In the genomic region with DNA sequence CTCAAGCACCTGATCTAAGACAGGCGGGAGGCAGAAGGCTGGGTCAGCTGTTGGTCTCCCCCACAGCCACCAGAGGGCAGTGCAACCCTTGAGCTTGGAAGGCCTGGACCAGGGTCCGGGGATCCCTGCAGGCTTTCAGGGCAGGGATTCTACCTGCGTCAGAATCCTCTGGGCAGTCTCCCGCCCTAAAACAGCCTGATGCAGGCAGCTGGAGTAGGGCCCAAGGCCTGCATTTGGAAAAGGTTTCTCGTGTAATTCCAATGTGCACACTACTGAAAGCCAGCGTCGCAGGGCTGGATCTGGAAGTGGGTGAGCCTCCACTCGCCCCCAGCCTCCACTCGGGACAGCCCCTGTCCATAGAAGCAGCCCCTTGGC, we compare ENCODE assay signal across 7 cellular contexts. TPM values are rescaled to one million over a fixed set of nuclear protein-coding genes. Genes with fewer than 3 reads are reported as not detected.
DNase-seq lines count a peak whose midpoint lies in the region; ATAC-seq, FAIRE-seq and TF ChIP-seq lines count a peak whose summit lies in the region.

No MANE protein-coding gene starts in this region.

- peak; percentile 95 for DNase-seq in GM12892 (ENCODE audit: insufficient read length)
- peak; percentile 68 for DNase-seq in KBM-7
- DNase-seq in SHP77 treated with DMSO at 0.1 percent for 48 hours (lab: John Stamatoyannopoulos, UW), result peak; percentile 19
- DNase-seq in activated naive CD4-positive, alpha-beta T cell (lab: John Stamatoyannopoulos, UW), result peak; percentile 12 to 56 (median 36)
- peak; percentile 16 for DNase-seq in glomerular endothelial cell (ENCODE audit: extremely low read depth, low read depth, low spot score)
- peak; percentile 79 for DNase-seq in progenitor cell of endocrine pancreas (ENCODE audit: low spot score, unreplicated experiment)
- DNase-seq in aorta, result peak; percentile 59 to 83

- H3K4me1 ChIP-seq in aorta (ENCODE audit: control insufficient read depth in 1 of 2, insufficient read depth in 2 of 2, low read length in 2 of 2), result no peaks in the 10 kb centered on the region

- H3K36me3 Mint-ChIP-seq in progenitor cell of endocrine pancreas (ENCODE audit: insufficient read depth), result peaks cover 2% of the 10 kb centered on the region

- in situ Hi-C loops in KBM-7 (cut with MboI; ENCODE audit: low pct_unique_long_range_greater_than_20kb, low sequenced_read_pairs), result no loop called here

- no peaks in the 10 kb centered on the region for H3K27me3 ChIP-seq in aorta (ENCODE audit: control insufficient read depth in 1 of 2, insufficient read depth in 2 of 2, low read length in 1 of 2)

- intact Hi-C loops in aorta (cut with DNase I), result loop anchor here (2.0 to 10.0 kb wide), 2 partner anchors 38 to 332 kb away; a partner anchor contains a TSS

- FAIRE-seq in GM12892 (lab: Jason Lieb, UNC), result peak; percentile 91

- H3K9me3 Mint-ChIP-seq in progenitor cell of endocrine pancreas (ENCODE audit: low read depth), result no peaks in the 10 kb centered on the region

- H3K4me3 ChIP-seq in aorta (ENCODE audit: low read length in 2 of 2), result no peak overlapping the region

- no peak overlapping the region for H3K4me3 Mint-ChIP-seq in progenitor cell of endocrine pancreas (ENCODE audit: low read depth)

- peak overlapping the region; percentile 67 for H3K27ac Mint-ChIP-seq in progenitor cell of endocrine pancreas

- no peaks in the 10 kb centered on the region for H3K4me1 Mint-ChIP-seq in progenitor cell of endocrine pancreas (ENCODE audit: low read depth)

- H3K36me3 ChIP-seq in aorta (ENCODE audit: control insufficient read depth in 1 of 2, insufficient read depth in 2 of 2, low read length in 1 of 2), result no peaks in the 10 kb centered on the region

- ATAC-seq in aorta (ENCODE audit: low FRiP score), result no peak

- peak; percentile 84 for TF ChIP-seq CTCF in progenitor cell of endocrine pancreas (IDR thresholded peaks at IDR 0.05; ENCODE audit: unreplicated experiment)

- WGBS in aorta, 2 donors, result 41 to 43% methylated on average over 9 of the region's 9 CpGs

- H3K9me3 ChIP-seq in aorta (ENCODE audit: control insufficient read depth, low read length), result no peaks in the 10 kb centered on the region

- TF ChIP-seq POLR2A in GM12892 (IDR thresholded peaks at IDR 0.05; ENCODE audit: low read depth, low read length), result no peak

- no peak overlapping the region for H3K27ac ChIP-seq in aorta (ENCODE audit: low read depth in 1 of 2, low read length in 2 of 2)

- H3K27me3 Mint-ChIP-seq in progenitor cell of endocrine pancreas, result no peaks in the 10 kb centered on the region

RNA-seq across cellular contexts. Expression of a gene that starts 31.8 kb away (rescaled TPM):
- polyA plus RNA-seq in GM12892 (2012; ENCODE audit: missing spikeins), result 93.1 TPM
- total RNA-seq in glomerular endothelial cell (77.3 and 98.8 TPM in 2 replicates), progenitor cell of endocrine pancreas (22.8 and 24.6 TPM in 2 replicates), aorta (10 to 100 TPM; 11.5 to 12.7 TPM)
- polyA plus RNA-seq in aorta, result 1 to 10 TPM; 8.1 to 8.4 TPM

Comparison
In these comparisons a context has a peak if more than half of its experiments do, and no peak if none do; other contexts are left out.
1. DNase-seq: peak in every context shown above with its lines; median percentile 95 in GM12892; 79 in progenitor cell of endocrine pancreas; 71 in aorta; 68 in KBM-7; 36 in activated naive CD4-positive, alpha-beta T cell; 19 in SHP77 treated with DMSO at 0.1 percent for 48 hours; 16 in glomerular endothelial cell.